Comparison of ENCODE assay signal across 1 cellular context in the genomic region with DNA sequence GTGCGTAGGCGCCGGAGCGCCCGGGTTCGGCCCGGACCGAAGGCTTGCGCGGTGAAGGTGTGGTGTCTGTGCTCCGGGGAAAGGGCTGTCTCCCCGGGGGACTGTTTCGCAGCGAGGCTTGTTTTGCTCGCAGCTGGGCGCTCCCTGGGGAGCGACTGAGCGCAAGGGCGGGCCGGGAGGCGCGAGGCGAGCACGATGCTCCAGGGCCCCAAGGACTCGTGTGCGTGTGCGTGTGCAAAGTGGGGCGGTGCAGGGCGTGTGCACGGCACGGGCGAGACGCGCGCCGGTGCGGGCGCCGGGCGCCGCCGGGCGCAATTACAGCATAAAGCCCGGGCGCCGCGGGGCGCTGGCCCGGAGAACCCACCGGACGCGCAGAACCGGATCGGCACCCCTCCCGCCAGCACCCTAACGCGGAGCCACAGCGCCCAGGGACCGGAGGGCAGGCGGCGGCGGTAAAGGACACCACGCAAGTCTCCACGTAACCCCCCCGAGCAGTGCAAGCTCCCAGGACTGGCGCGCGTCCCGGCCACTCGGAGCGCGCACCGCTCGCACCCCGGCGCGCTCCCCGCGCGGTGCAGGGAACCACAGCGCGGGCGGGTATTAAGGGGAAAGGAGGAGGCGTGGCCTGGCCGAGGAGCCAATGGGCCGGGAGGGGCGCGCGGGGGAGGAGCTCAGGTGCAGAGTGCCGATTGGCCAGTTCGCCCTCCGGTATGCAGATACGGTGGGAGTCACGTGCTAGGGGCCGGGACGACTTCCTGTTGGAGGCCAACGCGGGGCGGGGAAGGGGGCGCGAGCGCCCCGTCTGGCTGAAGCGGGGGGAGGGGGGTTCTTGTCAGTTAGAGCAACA.
A peak's percentile ranks its signal among the peaks of the same experiment; 100 is the strongest.
TF ChIP-seq lines count a peak whose summit lies in the region.

A gene with protein sequence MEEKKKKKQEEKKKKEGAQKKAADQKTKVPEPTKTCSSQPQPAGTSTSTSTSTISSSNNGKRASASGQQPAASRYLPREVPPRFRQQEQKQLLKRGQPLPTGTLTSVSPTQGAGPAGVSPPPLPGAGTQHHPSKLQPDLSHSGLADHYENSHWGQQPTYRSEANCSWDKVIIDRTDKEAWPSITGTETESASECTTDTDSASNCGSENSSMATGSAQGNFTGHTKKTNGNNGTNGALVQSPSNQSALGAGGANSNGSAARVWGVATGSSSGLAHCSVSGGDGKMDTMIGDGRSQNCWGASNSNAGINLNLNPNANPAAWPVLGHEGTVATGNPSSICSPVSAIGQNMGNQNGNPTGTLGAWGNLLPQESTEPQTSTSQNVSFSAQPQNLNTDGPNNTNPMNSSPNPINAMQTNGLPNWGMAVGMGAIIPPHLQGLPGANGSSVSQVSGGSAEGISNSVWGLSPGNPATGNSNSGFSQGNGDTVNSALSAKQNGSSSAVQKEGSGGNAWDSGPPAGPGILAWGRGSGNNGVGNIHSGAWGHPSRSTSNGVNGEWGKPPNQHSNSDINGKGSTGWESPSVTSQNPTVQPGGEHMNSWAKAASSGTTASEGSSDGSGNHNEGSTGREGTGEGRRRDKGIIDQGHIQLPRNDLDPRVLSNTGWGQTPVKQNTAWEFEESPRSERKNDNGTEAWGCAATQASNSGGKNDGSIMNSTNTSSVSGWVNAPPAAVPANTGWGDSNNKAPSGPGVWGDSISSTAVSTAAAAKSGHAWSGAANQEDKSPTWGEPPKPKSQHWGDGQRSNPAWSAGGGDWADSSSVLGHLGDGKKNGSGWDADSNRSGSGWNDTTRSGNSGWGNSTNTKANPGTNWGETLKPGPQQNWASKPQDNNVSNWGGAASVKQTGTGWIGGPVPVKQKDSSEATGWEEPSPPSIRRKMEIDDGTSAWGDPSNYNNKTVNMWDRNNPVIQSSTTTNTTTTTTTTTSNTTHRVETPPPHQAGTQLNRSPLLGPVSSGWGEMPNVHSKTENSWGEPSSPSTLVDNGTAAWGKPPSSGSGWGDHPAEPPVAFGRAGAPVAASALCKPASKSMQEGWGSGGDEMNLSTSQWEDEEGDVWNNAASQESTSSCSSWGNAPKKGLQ (N-terminal part only) (plus strand): TSS at position 835 of the 847 bp plus-strand sequence. CDS start 45,504 bp downstream, outside the sequence.

TF ChIP-seq in HepG2, 621 proteins besides CTCF, POLR2A, EP300 and RAD21 (continued from another document and continues in another):
- TF ChIP-seq ELF4 (CRISPR knock-in tag; IDR thresholded peaks at IDR 0.05; ENCODE audit: borderline replicate concordance) (0 out of 2 replicates have a peak, but pooled peaks have one; percentile 23), HNF4A (CRISPR knock-in tag; IDR thresholded peaks at IDR 0.05) (no peak), ZNF841 (CRISPR knock-in tag; IDR thresholded peaks at IDR 0.05; ENCODE audit: borderline replicate concordance) (no peak), KAT2B (IDR thresholded peaks at IDR 0.05; ENCODE audit: borderline replicate concordance, low read depth, low read length) (no peak), RARA (CRISPR knock-in tag; IDR thresholded peaks at IDR 0.05) (no peak), MEF2D (CRISPR knock-in tag; IDR thresholded peaks at IDR 0.05) (no peak; the same call in 1 of the 2 replicates), ZNF788 (CRISPR knock-in tag; IDR thresholded peaks at IDR 0.05; ENCODE audit: borderline replicate concordance) (peak; percentile 91), ZBTB21 (CRISPR knock-in tag; IDR thresholded peaks at IDR 0.05) (no peak), ZNF749 (CRISPR knock-in tag; IDR thresholded peaks at IDR 0.05; ENCODE audit: borderline replicate concordance) (no peak; the same call in 1 of the 2 replicates), AHR (CRISPR knock-in tag; IDR thresholded peaks at IDR 0.05) (peak; percentile 93; the same call in 1 of the 2 replicates), BCL6 (CRISPR knock-in tag; IDR thresholded peaks at IDR 0.05) (peak; percentile 56; the same call in 1 of the 2 replicates), MBNL3 (CRISPR knock-in tag; conservative IDR thresholded peaks at IDR 0.05) (no peak), NFE2 (CRISPR knock-in tag; IDR thresholded peaks at IDR 0.05) (no peak), ZNF629 (CRISPR knock-in tag; conservative IDR thresholded peaks at IDR 0.05) (no peak), FOXM1 (CRISPR knock-in tag; IDR thresholded peaks at IDR 0.05) (0 out of 2 replicates have a peak, but pooled peaks have one; percentile 56)
- TF ChIP-seq, protein P1, sequence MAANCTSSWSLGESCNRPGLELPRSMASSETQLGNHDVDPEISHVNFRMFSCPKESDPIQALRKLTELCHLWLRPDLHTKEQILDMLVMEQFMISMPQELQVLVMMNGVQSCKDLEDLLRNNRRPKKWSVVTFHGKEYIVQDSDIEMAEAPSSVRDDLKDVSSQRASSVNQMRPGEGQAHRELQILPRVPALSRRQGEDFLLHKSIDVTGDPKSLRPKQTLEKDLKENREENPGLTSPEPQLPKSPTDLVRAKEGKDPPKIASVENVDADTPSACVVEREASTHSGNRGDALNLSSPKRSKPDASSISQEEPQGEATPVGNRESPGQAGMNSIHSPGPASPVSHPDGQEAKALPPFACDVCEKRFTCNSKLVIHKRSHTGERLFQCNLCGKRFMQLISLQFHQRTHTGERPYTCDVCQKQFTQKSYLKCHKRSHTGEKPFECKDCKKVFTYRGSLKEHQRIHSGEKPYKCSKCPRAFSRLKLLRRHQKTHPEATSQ (CRISPR knock-in tag; IDR thresholded peaks at IDR 0.05; ENCODE audit: borderline replicate concordance) = peak; percentile 85; the same call in 1 of the 2 replicates
- TF ChIP-seq, protein P2, sequence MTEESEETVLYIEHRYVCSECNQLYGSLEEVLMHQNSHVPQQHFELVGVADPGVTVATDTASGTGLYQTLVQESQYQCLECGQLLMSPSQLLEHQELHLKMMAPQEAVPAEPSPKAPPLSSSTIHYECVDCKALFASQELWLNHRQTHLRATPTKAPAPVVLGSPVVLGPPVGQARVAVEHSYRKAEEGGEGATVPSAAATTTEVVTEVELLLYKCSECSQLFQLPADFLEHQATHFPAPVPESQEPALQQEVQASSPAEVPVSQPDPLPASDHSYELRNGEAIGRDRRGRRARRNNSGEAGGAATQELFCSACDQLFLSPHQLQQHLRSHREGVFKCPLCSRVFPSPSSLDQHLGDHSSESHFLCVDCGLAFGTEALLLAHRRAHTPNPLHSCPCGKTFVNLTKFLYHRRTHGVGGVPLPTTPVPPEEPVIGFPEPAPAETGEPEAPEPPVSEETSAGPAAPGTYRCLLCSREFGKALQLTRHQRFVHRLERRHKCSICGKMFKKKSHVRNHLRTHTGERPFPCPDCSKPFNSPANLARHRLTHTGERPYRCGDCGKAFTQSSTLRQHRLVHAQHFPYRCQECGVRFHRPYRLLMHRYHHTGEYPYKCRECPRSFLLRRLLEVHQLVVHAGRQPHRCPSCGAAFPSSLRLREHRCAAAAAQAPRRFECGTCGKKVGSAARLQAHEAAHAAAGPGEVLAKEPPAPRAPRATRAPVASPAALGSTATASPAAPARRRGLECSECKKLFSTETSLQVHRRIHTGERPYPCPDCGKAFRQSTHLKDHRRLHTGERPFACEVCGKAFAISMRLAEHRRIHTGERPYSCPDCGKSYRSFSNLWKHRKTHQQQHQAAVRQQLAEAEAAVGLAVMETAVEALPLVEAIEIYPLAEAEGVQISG (CRISPR knock-in tag; IDR thresholded peaks at IDR 0.05) = peak; percentile 86
- TF ChIP-seq, protein P3, sequence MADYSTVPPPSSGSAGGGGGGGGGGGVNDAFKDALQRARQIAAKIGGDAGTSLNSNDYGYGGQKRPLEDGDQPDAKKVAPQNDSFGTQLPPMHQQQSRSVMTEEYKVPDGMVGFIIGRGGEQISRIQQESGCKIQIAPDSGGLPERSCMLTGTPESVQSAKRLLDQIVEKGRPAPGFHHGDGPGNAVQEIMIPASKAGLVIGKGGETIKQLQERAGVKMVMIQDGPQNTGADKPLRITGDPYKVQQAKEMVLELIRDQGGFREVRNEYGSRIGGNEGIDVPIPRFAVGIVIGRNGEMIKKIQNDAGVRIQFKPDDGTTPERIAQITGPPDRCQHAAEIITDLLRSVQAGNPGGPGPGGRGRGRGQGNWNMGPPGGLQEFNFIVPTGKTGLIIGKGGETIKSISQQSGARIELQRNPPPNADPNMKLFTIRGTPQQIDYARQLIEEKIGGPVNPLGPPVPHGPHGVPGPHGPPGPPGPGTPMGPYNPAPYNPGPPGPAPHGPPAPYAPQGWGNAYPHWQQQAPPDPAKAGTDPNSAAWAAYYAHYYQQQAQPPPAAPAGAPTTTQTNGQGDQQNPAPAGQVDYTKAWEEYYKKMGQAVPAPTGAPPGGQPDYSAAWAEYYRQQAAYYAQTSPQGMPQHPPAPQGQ (CRISPR knock-in tag; IDR thresholded peaks at IDR 0.05; ENCODE audit: borderline replicate concordance) = no peak
- TF ChIP-seq, protein P4, sequence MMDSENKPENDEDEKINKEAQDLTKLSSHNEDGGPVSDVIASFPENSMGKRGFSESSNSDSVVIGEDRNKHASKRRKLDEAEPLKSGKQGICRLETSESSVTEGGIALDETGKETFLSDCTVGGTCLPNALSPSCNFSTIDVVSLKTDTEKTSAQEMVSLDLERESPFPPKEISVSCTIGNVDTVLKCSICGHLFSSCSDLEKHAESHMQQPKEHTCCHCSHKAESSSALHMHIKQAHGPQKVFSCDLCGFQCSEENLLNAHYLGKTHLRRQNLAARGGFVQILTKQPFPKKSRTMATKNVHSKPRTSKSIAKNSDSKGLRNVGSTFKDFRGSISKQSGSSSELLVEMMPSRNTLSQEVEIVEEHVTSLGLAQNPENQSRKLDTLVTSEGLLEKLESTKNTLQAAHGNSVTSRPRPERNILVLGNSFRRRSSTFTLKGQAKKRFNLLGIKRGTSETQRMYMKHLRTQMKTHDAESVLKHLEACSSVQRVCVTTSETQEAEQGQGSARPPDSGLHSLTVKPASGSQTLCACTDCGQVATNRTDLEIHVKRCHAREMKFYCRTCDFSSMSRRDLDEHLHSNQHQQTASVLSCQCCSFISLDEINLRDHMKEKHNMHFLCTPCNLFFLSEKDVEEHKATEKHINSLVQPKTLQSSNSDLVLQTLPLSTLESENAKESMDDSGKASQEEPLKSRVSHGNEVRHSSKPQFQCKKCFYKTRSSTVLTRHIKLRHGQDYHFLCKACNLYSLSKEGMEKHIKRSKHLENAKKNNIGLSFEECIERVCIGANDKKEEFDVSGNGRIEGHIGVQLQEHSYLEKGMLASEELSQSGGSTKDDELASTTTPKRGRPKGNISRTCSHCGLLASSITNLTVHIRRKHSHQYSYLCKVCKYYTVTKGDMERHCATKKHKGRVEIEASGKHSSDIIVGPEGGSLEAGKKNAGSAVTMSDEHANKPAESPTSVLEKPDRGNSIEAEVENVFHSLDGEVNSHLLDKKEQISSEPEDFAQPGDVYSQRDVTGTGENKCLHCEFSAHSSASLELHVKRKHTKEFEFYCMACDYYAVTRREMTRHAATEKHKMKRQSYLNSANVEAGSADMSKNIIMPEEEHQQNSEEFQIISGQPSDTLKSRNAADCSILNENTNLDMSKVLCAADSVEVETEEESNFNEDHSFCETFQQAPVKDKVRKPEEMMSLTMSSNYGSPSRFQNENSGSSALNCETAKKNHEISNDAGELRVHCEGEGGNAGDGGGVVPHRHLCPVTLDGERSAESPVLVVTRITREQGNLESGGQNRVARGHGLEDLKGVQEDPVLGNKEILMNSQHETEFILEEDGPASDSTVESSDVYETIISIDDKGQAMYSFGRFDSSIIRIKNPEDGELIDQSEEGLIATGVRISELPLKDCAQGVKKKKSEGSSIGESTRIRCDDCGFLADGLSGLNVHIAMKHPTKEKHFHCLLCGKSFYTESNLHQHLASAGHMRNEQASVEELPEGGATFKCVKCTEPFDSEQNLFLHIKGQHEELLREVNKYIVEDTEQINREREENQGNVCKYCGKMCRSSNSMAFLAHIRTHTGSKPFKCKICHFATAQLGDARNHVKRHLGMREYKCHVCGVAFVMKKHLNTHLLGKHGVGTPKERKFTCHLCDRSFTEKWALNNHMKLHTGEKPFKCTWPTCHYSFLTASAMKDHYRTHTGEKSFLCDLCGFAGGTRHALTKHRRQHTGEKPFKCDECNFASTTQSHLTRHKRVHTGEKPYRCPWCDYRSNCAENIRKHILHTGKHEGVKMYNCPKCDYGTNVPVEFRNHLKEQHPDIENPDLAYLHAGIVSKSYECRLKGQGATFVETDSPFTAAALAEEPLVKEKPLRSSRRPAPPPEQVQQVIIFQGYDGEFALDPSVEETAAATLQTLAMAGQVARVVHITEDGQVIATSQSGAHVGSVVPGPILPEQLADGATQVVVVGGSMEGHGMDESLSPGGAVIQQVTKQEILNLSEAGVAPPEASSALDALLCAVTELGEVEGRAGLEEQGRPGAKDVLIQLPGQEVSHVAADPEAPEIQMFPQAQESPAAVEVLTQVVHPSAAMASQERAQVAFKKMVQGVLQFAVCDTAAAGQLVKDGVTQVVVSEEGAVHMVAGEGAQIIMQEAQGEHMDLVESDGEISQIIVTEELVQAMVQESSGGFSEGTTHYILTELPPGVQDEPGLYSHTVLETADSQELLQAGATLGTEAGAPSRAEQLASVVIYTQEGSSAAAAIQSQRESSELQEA (CRISPR knock-in tag; IDR thresholded peaks at IDR 0.05; ENCODE audit: not compliant biosample characterization) = no peak
- TF ChIP-seq, protein P5, sequence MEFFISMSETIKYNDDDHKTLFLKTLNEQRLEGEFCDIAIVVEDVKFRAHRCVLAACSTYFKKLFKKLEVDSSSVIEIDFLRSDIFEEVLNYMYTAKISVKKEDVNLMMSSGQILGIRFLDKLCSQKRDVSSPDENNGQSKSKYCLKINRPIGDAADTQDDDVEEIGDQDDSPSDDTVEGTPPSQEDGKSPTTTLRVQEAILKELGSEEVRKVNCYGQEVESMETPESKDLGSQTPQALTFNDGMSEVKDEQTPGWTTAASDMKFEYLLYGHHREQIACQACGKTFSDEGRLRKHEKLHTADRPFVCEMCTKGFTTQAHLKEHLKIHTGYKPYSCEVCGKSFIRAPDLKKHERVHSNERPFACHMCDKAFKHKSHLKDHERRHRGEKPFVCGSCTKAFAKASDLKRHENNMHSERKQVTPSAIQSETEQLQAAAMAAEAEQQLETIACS (CRISPR knock-in tag; IDR thresholded peaks at IDR 0.05) = peak; percentile 93
- TF ChIP-seq, protein P6, sequence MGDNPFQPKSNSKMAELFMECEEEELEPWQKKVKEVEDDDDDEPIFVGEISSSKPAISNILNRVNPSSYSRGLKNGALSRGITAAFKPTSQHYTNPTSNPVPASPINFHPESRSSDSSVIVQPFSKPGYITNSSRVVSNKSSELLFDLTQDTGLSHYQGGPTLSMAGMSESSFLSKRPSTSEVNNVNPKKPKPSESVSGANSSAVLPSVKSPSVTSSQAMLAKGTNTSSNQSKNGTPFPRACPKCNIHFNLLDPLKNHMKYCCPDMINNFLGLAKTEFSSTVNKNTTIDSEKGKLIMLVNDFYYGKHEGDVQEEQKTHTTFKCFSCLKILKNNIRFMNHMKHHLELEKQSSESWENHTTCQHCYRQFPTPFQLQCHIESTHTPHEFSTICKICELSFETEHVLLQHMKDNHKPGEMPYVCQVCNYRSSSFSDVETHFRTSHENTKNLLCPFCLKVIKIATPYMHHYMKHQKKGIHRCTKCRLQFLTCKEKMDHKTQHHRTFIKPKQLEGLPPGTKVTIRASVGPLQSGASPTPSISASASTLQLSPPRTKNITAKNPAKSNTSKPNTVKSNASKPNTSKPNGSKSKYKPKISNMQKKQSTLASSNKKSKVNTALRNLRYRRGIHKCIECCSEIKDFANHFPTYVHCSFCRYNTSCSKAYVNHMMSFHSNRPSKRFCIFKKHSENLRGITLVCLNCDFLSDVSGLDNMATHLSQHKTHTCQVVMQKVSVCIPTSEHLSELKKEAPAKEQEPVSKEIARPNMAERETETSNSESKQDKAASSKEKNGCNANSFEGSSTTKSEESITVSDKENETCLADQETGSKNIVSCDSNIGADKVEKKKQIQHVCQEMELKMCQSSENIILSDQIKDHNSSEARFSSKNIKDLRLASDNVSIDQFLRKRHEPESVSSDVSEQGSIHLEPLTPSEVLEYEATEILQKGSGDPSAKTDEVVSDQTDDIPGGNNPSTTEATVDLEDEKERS (CRISPR knock-in tag; IDR thresholded peaks at IDR 0.05) = no peak
